ENCODE assay signal across 1 cellular context in the genomic region with DNA sequence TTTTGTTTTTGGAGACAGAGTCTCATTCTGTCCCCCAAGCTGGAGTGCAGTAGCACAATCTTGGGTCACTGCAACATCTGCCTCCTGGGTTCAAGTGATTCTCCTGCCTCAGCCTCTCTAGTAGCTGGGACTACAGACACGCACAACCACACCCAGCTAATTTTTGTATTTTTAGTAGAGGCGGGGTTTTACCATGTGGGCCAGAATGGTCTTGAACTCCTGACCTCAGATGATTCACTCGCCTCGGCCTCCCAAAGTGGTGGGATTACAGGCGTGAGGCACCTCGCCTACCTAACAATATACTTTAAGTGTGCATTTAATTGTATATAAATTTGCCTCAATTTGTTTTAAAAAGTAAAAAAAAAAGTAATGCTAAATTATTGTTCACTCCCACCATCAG.
TF ChIP-seq lines count a peak whose summit lies in the region.

No MANE protein-coding gene starts in this region.

TF ChIP-seq in K562, 482 proteins besides CTCF, POLR2A, EP300 and RAD21 (continued from another document):
- TF ChIP-seq, protein P1, sequence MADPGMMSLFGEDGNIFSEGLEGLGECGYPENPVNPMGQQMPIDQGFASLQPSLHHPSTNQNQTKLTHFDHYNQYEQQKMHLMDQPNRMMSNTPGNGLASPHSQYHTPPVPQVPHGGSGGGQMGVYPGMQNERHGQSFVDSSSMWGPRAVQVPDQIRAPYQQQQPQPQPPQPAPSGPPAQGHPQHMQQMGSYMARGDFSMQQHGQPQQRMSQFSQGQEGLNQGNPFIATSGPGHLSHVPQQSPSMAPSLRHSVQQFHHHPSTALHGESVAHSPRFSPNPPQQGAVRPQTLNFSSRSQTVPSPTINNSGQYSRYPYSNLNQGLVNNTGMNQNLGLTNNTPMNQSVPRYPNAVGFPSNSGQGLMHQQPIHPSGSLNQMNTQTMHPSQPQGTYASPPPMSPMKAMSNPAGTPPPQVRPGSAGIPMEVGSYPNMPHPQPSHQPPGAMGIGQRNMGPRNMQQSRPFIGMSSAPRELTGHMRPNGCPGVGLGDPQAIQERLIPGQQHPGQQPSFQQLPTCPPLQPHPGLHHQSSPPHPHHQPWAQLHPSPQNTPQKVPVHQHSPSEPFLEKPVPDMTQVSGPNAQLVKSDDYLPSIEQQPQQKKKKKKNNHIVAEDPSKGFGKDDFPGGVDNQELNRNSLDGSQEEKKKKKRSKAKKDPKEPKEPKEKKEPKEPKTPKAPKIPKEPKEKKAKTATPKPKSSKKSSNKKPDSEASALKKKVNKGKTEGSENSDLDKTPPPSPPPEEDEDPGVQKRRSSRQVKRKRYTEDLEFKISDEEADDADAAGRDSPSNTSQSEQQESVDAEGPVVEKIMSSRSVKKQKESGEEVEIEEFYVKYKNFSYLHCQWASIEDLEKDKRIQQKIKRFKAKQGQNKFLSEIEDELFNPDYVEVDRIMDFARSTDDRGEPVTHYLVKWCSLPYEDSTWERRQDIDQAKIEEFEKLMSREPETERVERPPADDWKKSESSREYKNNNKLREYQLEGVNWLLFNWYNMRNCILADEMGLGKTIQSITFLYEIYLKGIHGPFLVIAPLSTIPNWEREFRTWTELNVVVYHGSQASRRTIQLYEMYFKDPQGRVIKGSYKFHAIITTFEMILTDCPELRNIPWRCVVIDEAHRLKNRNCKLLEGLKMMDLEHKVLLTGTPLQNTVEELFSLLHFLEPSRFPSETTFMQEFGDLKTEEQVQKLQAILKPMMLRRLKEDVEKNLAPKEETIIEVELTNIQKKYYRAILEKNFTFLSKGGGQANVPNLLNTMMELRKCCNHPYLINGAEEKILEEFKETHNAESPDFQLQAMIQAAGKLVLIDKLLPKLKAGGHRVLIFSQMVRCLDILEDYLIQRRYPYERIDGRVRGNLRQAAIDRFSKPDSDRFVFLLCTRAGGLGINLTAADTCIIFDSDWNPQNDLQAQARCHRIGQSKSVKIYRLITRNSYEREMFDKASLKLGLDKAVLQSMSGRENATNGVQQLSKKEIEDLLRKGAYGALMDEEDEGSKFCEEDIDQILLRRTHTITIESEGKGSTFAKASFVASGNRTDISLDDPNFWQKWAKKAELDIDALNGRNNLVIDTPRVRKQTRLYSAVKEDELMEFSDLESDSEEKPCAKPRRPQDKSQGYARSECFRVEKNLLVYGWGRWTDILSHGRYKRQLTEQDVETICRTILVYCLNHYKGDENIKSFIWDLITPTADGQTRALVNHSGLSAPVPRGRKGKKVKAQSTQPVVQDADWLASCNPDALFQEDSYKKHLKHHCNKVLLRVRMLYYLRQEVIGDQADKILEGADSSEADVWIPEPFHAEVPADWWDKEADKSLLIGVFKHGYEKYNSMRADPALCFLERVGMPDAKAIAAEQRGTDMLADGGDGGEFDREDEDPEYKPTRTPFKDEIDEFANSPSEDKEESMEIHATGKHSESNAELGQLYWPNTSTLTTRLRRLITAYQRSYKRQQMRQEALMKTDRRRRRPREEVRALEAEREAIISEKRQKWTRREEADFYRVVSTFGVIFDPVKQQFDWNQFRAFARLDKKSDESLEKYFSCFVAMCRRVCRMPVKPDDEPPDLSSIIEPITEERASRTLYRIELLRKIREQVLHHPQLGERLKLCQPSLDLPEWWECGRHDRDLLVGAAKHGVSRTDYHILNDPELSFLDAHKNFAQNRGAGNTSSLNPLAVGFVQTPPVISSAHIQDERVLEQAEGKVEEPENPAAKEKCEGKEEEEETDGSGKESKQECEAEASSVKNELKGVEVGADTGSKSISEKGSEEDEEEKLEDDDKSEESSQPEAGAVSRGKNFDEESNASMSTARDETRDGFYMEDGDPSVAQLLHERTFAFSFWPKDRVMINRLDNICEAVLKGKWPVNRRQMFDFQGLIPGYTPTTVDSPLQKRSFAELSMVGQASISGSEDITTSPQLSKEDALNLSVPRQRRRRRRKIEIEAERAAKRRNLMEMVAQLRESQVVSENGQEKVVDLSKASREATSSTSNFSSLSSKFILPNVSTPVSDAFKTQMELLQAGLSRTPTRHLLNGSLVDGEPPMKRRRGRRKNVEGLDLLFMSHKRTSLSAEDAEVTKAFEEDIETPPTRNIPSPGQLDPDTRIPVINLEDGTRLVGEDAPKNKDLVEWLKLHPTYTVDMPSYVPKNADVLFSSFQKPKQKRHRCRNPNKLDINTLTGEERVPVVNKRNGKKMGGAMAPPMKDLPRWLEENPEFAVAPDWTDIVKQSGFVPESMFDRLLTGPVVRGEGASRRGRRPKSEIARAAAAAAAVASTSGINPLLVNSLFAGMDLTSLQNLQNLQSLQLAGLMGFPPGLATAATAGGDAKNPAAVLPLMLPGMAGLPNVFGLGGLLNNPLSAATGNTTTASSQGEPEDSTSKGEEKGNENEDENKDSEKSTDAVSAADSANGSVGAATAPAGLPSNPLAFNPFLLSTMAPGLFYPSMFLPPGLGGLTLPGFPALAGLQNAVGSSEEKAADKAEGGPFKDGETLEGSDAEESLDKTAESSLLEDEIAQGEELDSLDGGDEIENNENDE (IDR thresholded peaks at IDR 0.05; ENCODE audit: low read depth, low read length) = no peak
- TF ChIP-seq FOSL1 (tag; conservative IDR thresholded peaks at IDR 0.05) (peak; percentile 43; the same call in 1 of the 2 replicates), TCF3 (CRISPR knock-in tag; IDR thresholded peaks at IDR 0.05) (no peak), STAT5A (IDR thresholded peaks at IDR 0.05; ENCODE audit: borderline replicate concordance, low read length) (no peak), ZBTB11 (CRISPR knock-in tag; IDR thresholded peaks at IDR 0.05) (no peak), SRSF7 (optimal IDR thresholded peaks at IDR 0.05; ENCODE audit: low read depth, low read length) (no peak), BRF1 (IDR thresholded peaks at IDR 0.05; ENCODE audit: borderline replicate concordance, extremely low read depth, insufficient read length) (no peak)
